Comparison of ENCODE assay signal across 16 cellular contexts in the genomic region with DNA sequence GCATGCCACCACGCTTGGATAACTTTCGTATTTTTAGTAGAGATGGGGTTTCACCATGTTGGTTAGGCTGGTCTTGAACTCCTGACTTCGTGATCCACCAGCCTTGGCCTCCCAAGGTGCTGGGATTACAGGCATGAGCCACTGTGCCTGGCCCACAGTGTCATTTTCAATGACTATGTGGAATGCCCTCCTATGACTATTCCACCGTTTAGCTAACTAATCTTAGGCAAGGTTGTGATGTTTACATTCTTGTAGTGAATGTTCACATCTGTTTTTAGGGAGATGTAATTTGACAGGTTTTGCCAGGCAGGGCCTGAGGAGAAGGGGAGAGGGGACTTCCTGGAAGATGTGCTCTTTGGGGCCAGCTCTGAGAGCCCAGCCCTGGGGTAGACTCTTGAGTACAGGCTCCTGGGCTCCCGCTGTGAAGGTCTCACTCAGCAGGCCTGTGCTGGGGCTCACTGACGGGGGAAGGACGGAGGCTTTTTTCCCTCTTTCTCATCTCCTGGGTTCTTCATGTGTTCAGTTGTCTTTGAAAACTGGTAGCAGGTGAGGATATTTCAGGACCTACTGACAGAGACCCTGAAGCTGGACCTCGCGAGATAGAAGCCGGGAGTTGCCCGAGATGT.
"Had no signal": no experiment of that assay in that cellular context is flagged by ENCODE, and none has a peak within 500 bp of the region (broad histone marks: within the 10 kb centered on the region; RNA-seq: fewer than 3 reads in every experiment).

No MANE protein-coding gene starts in this region.

- H3K4me1 Mint-ChIP-seq: activated CD4-positive, alpha-beta memory T cell treated with anti-CD3 and anti-CD28 coated beads, Interleukin-2, amount 10 ng/mL, durations not matched to agents 7 days and 5 days; nephron had no signal

- DNase-seq: activated CD4-positive, alpha-beta memory T cell treated with anti-CD3 and anti-CD28 coated beads, Interleukin-2, amount 10 ng/mL, durations not matched to agents 7 days and 5 days; activated CD4-positive, alpha-beta T cell treated with anti-CD3 and anti-CD28 coated beads for 36 hours; activated CD8-positive, alpha-beta memory T cell treated with anti-CD3 and anti-CD28 coated beads, Interleukin-2, amount 50 U/mL, for 4 hours; activated naive CD8-positive, alpha-beta T cell treated with anti-CD3 and anti-CD28 coated beads for 36 hours; anterior cingulate cortex; cortex of kidney; effector memory CD8-positive, alpha-beta T cell; left colon; sigmoid colon; stimulated activated CD4-positive, alpha-beta T cell treated with anti-CD3 and anti-CD28 coated beads, Interleukin-12 subunit alpha, Interleukin-12 subunit beta, amount 100 ng/mL, for 4 hours; T-helper 1 cell; testis; WERI-Rb-1 had no signal

- H3K27ac Mint-ChIP-seq: activated CD4-positive, alpha-beta memory T cell treated with anti-CD3 and anti-CD28 coated beads, Interleukin-2, amount 10 ng/mL, durations not matched to agents 7 days and 5 days; activated CD4-positive, alpha-beta T cell treated with anti-CD3 and anti-CD28 coated beads for 36 hours; activated naive CD8-positive, alpha-beta T cell treated with anti-CD3 and anti-CD28 coated beads for 36 hours; nephron; stimulated activated naive CD8-positive, alpha-beta T cell treated with anti-CD3 and anti-CD28 coated beads, Interleukin-15, Interleukin-2, amounts not matched to agents 100 ng/mL and 50 ng/mL, for 24 hours had no signal

- H3K4me3 Mint-ChIP-seq: activated CD4-positive, alpha-beta memory T cell treated with anti-CD3 and anti-CD28 coated beads, Interleukin-2, amount 10 ng/mL, durations not matched to agents 7 days and 5 days; activated CD4-positive, alpha-beta T cell treated with anti-CD3 and anti-CD28 coated beads for 36 hours; activated naive CD8-positive, alpha-beta T cell treated with anti-CD3 and anti-CD28 coated beads for 36 hours; effector memory CD8-positive, alpha-beta T cell; nephron; stimulated activated naive CD8-positive, alpha-beta T cell treated with anti-CD3 and anti-CD28 coated beads, Interleukin-15, Interleukin-2, amounts not matched to agents 100 ng/mL and 50 ng/mL, for 24 hours had no signal

- ATAC-seq: activated CD4-positive, alpha-beta T cell treated with anti-CD3 and anti-CD28 coated beads for 36 hours; effector memory CD8-positive, alpha-beta T cell; left colon had no signal

- H3K27ac ChIP-seq: SK-N-MC, testis, WERI-Rb-1 had no signal

- H3K27me3 Mint-ChIP-seq: activated CD4-positive, alpha-beta memory T cell treated with anti-CD3 and anti-CD28 coated beads, Interleukin-2, amount 10 ng/mL, durations not matched to agents 7 days and 5 days; activated CD4-positive, alpha-beta T cell treated with anti-CD3 and anti-CD28 coated beads for 36 hours; activated naive CD8-positive, alpha-beta T cell treated with anti-CD3 and anti-CD28 coated beads for 36 hours; effector memory CD8-positive, alpha-beta T cell; stimulated activated naive CD8-positive, alpha-beta T cell treated with anti-CD3 and anti-CD28 coated beads, Interleukin-15, Interleukin-2, amounts not matched to agents 100 ng/mL and 50 ng/mL, for 24 hours had no signal
